In the genomic region with DNA sequence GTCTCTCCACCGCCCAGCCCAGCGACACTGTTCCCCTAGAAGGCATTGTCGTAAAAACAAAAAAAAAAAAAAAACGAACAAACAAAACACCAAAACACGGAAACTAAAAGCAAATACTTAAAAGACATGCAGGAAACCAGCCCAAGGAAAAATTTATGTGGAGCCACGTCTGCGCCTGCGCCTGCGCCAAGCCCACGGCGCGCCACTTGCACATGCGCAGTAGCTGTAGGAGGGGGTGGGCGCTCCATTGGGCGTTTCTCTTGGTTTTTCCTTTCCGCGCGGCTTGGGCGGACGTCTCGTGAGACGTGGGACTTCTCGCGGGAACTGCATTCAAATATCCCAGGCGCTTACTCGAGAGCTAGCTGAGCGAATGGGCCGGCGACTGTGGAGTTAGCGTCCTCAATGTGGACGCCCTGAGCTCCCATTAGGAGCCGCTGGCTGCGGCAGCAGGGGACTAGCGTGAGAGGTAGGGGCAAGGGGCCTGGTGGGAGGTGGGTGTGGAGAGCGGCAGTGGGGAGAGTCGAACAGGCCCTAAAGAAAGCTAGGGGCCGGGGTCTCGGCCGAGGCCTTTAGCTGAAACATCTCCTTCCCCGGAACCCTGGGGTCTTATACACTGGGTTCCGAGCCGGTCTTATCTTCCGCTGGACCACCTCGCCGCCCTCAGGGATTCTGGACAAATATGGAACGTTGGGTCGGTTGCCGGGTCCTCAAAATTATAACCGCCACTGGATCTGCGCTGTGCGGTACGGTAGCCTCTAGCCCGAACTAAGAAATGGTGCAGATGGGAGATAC, we compare ENCODE assay signal across 1 cellular context.
TF ChIP-seq lines count a peak whose summit lies in the region.

A gene with protein sequence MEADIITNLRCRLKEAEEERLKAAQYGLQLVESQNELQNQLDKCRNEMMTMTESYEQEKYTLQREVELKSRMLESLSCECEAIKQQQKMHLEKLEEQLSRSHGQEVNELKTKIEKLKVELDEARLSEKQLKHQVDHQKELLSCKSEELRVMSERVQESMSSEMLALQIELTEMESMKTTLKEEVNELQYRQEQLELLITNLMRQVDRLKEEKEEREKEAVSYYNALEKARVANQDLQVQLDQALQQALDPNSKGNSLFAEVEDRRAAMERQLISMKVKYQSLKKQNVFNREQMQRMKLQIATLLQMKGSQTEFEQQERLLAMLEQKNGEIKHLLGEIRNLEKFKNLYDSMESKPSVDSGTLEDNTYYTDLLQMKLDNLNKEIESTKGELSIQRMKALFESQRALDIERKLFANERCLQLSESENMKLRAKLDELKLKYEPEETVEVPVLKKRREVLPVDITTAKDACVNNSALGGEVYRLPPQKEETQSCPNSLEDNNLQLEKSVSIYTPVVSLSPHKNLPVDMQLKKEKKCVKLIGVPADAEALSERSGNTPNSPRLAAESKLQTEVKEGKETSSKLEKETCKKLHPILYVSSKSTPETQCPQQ (plus strand): TSS at position 350 of the 792 bp plus-strand sequence. CDS start 4,644 bp downstream, outside the sequence.

TF ChIP-seq in GM12878, 131 proteins besides CTCF, POLR2A, EP300 and RAD21 (continued from another document):
- TF ChIP-seq, protein P1, sequence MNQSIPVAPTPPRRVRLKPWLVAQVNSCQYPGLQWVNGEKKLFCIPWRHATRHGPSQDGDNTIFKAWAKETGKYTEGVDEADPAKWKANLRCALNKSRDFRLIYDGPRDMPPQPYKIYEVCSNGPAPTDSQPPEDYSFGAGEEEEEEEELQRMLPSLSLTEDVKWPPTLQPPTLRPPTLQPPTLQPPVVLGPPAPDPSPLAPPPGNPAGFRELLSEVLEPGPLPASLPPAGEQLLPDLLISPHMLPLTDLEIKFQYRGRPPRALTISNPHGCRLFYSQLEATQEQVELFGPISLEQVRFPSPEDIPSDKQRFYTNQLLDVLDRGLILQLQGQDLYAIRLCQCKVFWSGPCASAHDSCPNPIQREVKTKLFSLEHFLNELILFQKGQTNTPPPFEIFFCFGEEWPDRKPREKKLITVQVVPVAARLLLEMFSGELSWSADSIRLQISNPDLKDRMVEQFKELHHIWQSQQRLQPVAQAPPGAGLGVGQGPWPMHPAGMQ (IDR thresholded peaks at IDR 0.05; ENCODE audit: borderline replicate concordance) = peak; percentile 87
- TF ChIP-seq, protein P2, sequence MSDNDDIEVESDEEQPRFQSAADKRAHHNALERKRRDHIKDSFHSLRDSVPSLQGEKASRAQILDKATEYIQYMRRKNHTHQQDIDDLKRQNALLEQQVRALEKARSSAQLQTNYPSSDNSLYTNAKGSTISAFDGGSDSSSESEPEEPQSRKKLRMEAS (IDR thresholded peaks at IDR 0.05; ENCODE audit: low read depth, low read length) = 0 out of 2 replicates have a peak, but pooled peaks have one; percentile 29
- TF ChIP-seq CBX3 (IDR thresholded peaks at IDR 0.05; ENCODE audit: borderline replicate concordance, low read depth) (no peak), LARP7 (IDR thresholded peaks at IDR 0.05) (no peak), CBFB (IDR thresholded peaks at IDR 0.05; ENCODE audit: low read depth) (peak; percentile 96), TCF7 (IDR thresholded peaks at IDR 0.05; ENCODE audit: borderline replicate concordance) (no peak), CHD4 (IDR thresholded peaks at IDR 0.05) (no peak), ZNF274 (IDR thresholded peaks at IDR 0.05; ENCODE audit: insufficient read depth, insufficient read length) (no peak), MTA2 (IDR thresholded peaks at IDR 0.05; ENCODE audit: low read depth) (no peak), MEF2B (IDR thresholded peaks at IDR 0.05; ENCODE audit: partially characterized antibody, poor library complexity, severe bottlenecking) (no peak), RAD51 (IDR thresholded peaks at IDR 0.05) (no peak), TCF3 (IDR thresholded peaks at IDR 0.05; ENCODE audit: borderline replicate concordance, insufficient read depth, low read depth, low read length) (no peak), ZNF622 (IDR thresholded peaks at IDR 0.05) (no peak), CBX5 (IDR thresholded peaks at IDR 0.05; ENCODE audit: low read depth) (no peak), SIN3A (IDR thresholded peaks at IDR 0.05; ENCODE audit: low read depth, low read length) (peak; percentile 97), YBX1 (IDR thresholded peaks at IDR 0.05) (no peak), FOXK2 (IDR thresholded peaks at IDR 0.05) (no peak), BCL11A (IDR thresholded peaks at IDR 0.05; ENCODE audit: low read depth, low read length) (no peak), IKZF1 (conservative IDR thresholded peaks at IDR 0.05) (peak; percentile 95), SMAD1 (IDR thresholded peaks at IDR 0.05; ENCODE audit: low read depth, partially characterized antibody) (no peak), SPI1 (IDR thresholded peaks at IDR 0.05; ENCODE audit: borderline replicate concordance, insufficient read depth, low read depth, low read length) (no peak), BRCA1 (IDR thresholded peaks at IDR 0.05; ENCODE audit: low read depth, low read length) (peak; percentile 93), HCFC1 (IDR thresholded peaks at IDR 0.05; ENCODE audit: low read length) (peak; percentile 42; the same call in 1 of the 2 replicates), SIX5 (IDR thresholded peaks at IDR 0.05; ENCODE audit: low read depth, low read length, severe bottlenecking) (no peak), RBBP5 (conservative IDR thresholded peaks at IDR 0.05) (no peak), NFXL1 (IDR thresholded peaks at IDR 0.05; ENCODE audit: borderline replicate concordance) (no peak), ZBED1 (IDR thresholded peaks at IDR 0.05; ENCODE audit: borderline replicate concordance) (no peak), RELA (IDR thresholded peaks at IDR 0.05; ENCODE audit: borderline replicate concordance, partially characterized antibody) (no peak), ZSCAN29 (IDR thresholded peaks at IDR 0.05) (no peak), MEF2A (IDR thresholded peaks at IDR 0.05; ENCODE audit: insufficient read depth, low read depth, low read length) (no peak), MYC (IDR thresholded peaks at IDR 0.05; ENCODE audit: insufficient read depth, insufficient read length, insufficient replicate concordance, low read length, severe bottlenecking) (no peak), BACH1 (IDR thresholded peaks at IDR 0.05; ENCODE audit: borderline replicate concordance) (0 out of 2 replicates have a peak, but pooled peaks have one; percentile 35), STAT3 (IDR thresholded peaks at IDR 0.05; ENCODE audit: low read depth, low read length) (no peak), POU2F2 (IDR thresholded peaks at IDR 0.05; ENCODE audit: borderline replicate concordance, low read depth, low read length) (0 out of 3 replicates have a peak, but pooled peaks have one; percentile 73), SREBF2 (IDR thresholded peaks at IDR 0.05; ENCODE audit: low read length) (no peak), ZNF24 (IDR thresholded peaks at IDR 0.05) (no peak), NR2C2 (IDR thresholded peaks at IDR 0.05; ENCODE audit: borderline replicate concordance, control insufficient read depth, insufficient read length, low read depth) (no peak), HDGF (IDR thresholded peaks at IDR 0.05) (no peak), NFIC (IDR thresholded peaks at IDR 0.05; ENCODE audit: low read depth, low read length) (no peak), PML (IDR thresholded peaks at IDR 0.05; ENCODE audit: low read length) (peak; percentile 83), POLR2AphosphoS2 (IDR thresholded peaks at IDR 0.05; ENCODE audit: low read depth, low read length) (peak; percentile 48; the same call in 1 of the 2 replicates), STAT1 (conservative IDR thresholded peaks at IDR 0.05) (no peak), SP1 (IDR thresholded peaks at IDR 0.05; ENCODE audit: low read depth, low read length) (no peak), RUNX3 (IDR thresholded peaks at IDR 0.05; ENCODE audit: low read length) (no peak)
- TF ChIP-seq, protein P3, sequence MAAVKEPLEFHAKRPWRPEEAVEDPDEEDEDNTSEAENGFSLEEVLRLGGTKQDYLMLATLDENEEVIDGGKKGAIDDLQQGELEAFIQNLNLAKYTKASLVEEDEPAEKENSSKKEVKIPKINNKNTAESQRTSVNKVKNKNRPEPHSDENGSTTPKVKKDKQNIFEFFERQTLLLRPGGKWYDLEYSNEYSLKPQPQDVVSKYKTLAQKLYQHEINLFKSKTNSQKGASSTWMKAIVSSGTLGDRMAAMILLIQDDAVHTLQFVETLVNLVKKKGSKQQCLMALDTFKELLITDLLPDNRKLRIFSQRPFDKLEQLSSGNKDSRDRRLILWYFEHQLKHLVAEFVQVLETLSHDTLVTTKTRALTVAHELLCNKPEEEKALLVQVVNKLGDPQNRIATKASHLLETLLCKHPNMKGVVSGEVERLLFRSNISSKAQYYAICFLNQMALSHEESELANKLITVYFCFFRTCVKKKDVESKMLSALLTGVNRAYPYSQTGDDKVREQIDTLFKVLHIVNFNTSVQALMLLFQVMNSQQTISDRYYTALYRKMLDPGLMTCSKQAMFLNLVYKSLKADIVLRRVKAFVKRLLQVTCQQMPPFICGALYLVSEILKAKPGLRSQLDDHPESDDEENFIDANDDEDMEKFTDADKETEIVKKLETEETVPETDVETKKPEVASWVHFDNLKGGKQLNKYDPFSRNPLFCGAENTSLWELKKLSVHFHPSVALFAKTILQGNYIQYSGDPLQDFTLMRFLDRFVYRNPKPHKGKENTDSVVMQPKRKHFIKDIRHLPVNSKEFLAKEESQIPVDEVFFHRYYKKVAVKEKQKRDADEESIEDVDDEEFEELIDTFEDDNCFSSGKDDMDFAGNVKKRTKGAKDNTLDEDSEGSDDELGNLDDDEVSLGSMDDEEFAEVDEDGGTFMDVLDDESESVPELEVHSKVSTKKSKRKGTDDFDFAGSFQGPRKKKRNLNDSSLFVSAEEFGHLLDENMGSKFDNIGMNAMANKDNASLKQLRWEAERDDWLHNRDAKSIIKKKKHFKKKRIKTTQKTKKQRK (IDR thresholded peaks at IDR 0.05; ENCODE audit: low read depth, low read length) = no peak
- TF ChIP-seq, protein P4, sequence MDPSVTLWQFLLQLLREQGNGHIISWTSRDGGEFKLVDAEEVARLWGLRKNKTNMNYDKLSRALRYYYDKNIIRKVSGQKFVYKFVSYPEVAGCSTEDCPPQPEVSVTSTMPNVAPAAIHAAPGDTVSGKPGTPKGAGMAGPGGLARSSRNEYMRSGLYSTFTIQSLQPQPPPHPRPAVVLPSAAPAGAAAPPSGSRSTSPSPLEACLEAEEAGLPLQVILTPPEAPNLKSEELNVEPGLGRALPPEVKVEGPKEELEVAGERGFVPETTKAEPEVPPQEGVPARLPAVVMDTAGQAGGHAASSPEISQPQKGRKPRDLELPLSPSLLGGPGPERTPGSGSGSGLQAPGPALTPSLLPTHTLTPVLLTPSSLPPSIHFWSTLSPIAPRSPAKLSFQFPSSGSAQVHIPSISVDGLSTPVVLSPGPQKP (IDR thresholded peaks at IDR 0.05; ENCODE audit: low read depth, low read length) = no peak
- TF ChIP-seq, protein P5, sequence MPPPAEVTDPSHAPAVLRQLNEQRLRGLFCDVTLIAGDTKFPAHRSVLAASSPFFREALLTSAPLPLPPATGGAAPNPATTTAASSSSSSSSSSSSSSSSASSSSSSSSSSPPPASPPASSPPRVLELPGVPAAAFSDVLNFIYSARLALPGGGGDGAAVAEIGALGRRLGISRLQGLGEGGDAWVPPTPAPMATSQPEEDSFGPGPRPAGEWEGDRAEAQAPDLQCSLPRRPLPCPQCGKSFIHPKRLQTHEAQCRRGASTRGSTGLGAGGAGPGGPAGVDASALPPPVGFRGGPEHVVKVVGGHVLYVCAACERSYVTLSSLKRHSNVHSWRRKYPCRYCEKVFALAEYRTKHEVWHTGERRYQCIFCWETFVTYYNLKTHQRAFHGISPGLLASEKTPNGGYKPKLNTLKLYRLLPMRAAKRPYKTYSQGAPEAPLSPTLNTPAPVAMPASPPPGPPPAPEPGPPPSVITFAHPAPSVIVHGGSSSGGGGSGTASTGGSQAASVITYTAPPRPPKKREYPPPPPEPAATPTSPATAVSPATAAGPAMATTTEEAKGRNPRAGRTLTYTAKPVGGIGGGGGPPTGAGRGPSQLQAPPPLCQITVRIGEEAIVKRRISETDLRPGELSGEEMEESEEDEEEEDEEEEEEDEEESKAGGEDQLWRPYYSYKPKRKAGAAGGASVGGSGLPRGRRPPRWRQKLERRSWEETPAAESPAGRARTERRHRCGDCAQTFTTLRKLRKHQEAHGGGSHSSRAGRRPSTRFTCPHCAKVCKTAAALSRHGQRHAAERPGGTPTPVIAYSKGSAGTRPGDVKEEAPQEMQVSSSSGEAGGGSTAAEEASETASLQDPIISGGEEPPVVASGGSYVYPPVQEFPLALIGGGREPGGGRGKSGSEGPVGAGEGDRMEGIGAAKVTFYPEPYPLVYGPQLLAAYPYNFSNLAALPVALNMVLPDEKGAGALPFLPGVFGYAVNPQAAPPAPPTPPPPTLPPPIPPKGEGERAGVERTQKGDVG (CRISPR knock-in tag; IDR thresholded peaks at IDR 0.05) = no peak
- TF ChIP-seq, protein P6, sequence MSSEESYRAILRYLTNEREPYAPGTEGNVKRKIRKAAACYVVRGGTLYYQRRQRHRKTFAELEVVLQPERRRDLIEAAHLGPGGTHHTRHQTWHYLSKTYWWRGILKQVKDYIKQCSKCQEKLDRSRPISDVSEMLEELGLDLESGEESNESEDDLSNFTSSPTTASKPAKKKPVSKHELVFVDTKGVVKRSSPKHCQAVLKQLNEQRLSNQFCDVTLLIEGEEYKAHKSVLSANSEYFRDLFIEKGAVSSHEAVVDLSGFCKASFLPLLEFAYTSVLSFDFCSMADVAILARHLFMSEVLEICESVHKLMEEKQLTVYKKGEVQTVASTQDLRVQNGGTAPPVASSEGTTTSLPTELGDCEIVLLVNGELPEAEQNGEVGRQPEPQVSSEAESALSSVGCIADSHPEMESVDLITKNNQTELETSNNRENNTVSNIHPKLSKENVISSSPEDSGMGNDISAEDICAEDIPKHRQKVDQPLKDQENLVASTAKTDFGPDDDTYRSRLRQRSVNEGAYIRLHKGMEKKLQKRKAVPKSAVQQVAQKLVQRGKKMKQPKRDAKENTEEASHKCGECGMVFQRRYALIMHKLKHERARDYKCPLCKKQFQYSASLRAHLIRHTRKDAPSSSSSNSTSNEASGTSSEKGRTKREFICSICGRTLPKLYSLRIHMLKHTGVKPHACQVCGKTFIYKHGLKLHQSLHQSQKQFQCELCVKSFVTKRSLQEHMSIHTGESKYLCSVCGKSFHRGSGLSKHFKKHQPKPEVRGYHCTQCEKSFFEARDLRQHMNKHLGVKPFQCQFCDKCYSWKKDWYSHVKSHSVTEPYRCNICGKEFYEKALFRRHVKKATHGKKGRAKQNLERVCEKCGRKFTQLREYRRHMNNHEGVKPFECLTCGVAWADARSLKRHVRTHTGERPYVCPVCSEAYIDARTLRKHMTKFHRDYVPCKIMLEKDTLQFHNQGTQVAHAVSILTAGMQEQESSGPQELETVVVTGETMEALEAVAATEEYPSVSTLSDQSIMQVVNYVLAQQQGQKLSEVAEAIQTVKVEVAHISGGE (CRISPR knock-in tag; IDR thresholded peaks at IDR 0.05) = peak; percentile 82
